In the genomic region with DNA sequence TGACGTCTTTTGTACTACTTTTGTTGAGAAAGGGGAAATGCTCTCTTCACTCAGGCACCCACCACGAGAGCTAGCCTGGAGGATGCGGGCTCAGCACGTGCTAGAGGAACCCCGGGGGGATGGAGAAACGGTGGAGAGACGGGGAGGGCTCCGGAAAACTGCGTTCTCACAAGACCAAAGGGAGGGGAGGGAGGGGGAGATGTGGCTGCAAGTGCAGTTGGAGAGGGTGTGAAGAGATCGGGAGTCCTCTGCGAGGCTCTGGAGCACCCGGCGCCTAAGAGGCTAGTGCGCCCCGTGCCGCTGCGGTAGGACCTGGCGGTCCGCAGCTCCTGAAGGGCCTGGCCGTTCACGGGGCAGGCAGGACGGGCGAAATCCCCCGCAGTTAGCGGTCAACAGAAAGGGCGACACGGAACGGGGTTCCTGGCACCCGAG, we compare ENCODE assay signal across 9 cellular contexts. TPM values are rescaled to one million over a fixed set of nuclear protein-coding genes. Genes with fewer than 3 reads are reported as not detected.
DNase-seq lines count a peak whose midpoint lies in the region; ATAC-seq and TF ChIP-seq lines count a peak whose summit lies in the region.
"Had no signal": no experiment of that assay in that cellular context is flagged by ENCODE, and none has a peak within 500 bp of the region (broad histone marks: within the 10 kb centered on the region; RNA-seq: fewer than 3 reads in every experiment).

No MANE protein-coding gene starts in this region.

- no peak overlapping the region for H3K27ac Mint-ChIP-seq in activated CD4-positive, alpha-beta memory T cell treated with anti-CD3 and anti-CD28 coated beads, Interleukin-2, amount 10 ng/mL, durations not matched to agents 7 days and 5 days
- no peak overlapping the region for H3K27ac Mint-ChIP-seq in progenitor cell of endocrine pancreas

- no peaks in the 10 kb centered on the region for H3K36me3 ChIP-seq in GM23248 (ENCODE audit: low read depth)
- no peaks in the 10 kb centered on the region for H3K36me3 ChIP-seq in heart right ventricle

- 10 to 12% methylated on average over 23 to 29 of the region's 29 CpGs for WGBS in GM23248 (ENCODE audit: low coverage in 1 of 2, low lambda C conversion rate in 2 of 2, missing lambda C conversion rate in 2 of 2), 2 experiments
- 3 to 4% methylated on average over 29 of the region's 29 CpGs for WGBS in heart right ventricle, 2 donors

- H3F3A ChIP-seq in GM23248 (ENCODE audit: insufficient read depth), result no peaks in the 10 kb centered on the region

- CTCF ChIA-PET in activated CD4-positive, alpha-beta memory T cell treated with anti-CD3 and anti-CD28 coated beads, Interleukin-2, amount 10 ng/mL, durations not matched to agents 7 days and 5 days (lab: Charles Lee), result interaction anchor here (1.1 to 1.5 kb wide), 2 partner anchors 12 to 230 kb away, joined by 3 read pairs; partner anchors contain the start of genes MRPL57 and SKA3

- H3K4me1 ChIP-seq in GM23248 (ENCODE audit: insufficient read depth) (peaks cover 7% of the 10 kb centered on the region; the same call in 1 of the 2 replicates), heart right ventricle (peaks cover 0 to 17% (median 4%) of the 10 kb centered on the region in 9 donors)

- H3K9me3 Mint-ChIP-seq in activated CD4-positive, alpha-beta memory T cell treated with anti-CD3 and anti-CD28 coated beads, Interleukin-2, amount 10 ng/mL, durations not matched to agents 7 days and 5 days, result no peaks in the 10 kb centered on the region
- peaks cover 4% of the 10 kb centered on the region for H3K9me3 Mint-ChIP-seq in progenitor cell of endocrine pancreas (ENCODE audit: low read depth)

- in situ Hi-C loops in GM23248 (cut with MboI), result loop anchor here (10.0 kb wide), 2 partner anchors 179 to 539 kb away; no protein-coding TSS in a partner anchor

- no peaks in the 10 kb centered on the region for H3K9me2 ChIP-seq in GM23248 (ENCODE audit: insufficient read depth)

- H3K4me2 ChIP-seq in GM23248 (ENCODE audit: unreplicated experiment), result peak overlapping the region; percentile 84

- H3K4me3 Mint-ChIP-seq in activated CD4-positive, alpha-beta memory T cell treated with anti-CD3 and anti-CD28 coated beads, Interleukin-2, amount 10 ng/mL, durations not matched to agents 7 days and 5 days, result peak overlapping the region; percentile 27
- H3K4me3 Mint-ChIP-seq in progenitor cell of endocrine pancreas (ENCODE audit: low read depth), result peak overlapping the region; percentile 44

- peak overlapping the region; percentile 86 for H2AFZ ChIP-seq in GM23248

- H3K79me2 ChIP-seq in GM23248 (ENCODE audit: insufficient read depth), result no peaks in the 10 kb centered on the region

- H3K27me3 Mint-ChIP-seq in activated CD4-positive, alpha-beta memory T cell treated with anti-CD3 and anti-CD28 coated beads, Interleukin-2, amount 10 ng/mL, durations not matched to agents 7 days and 5 days, result peaks cover 40% of the 10 kb centered on the region
- peaks cover 40% of the 10 kb centered on the region for H3K27me3 Mint-ChIP-seq in progenitor cell of endocrine pancreas

- no peaks in the 10 kb centered on the region for H4K20me1 ChIP-seq in GM23248 (ENCODE audit: insufficient read depth)

- H3K4me3 ChIP-seq in GM23248 (peak overlapping the region; percentile 58), heart right ventricle (peak overlapping the region in 8 of 10 donors; percentile 11 to 39 (median 28))

- peaks cover 12% of the 10 kb centered on the region for H3K4me1 Mint-ChIP-seq in activated CD4-positive, alpha-beta memory T cell treated with anti-CD3 and anti-CD28 coated beads, Interleukin-2, amount 10 ng/mL, durations not matched to agents 7 days and 5 days
- H3K4me1 Mint-ChIP-seq in progenitor cell of endocrine pancreas (ENCODE audit: low read depth), result no peaks in the 10 kb centered on the region

- TF ChIP-seq CTCF in heart right ventricle (IDR thresholded peaks at IDR 0.05) (no peak), progenitor cell of endocrine pancreas (IDR thresholded peaks at IDR 0.05; ENCODE audit: unreplicated experiment) (no peak)

- DNase-seq in GM23248 (peak; percentile 35), heart right ventricle (peak in 1 of 2 donors; percentile 26), progenitor cell of endocrine pancreas (ENCODE audit: low spot score, unreplicated experiment) (no peak), NCI-H146 (lab: John Stamatoyannopoulos, UW) (no peak), middle frontal gyrus (ENCODE audit: extremely low spot score, low spot score) (no peak), SKM-1 treated with dmso at 0.1 percent for 144 hours (lab: John Stamatoyannopoulos, UW; ENCODE audit: unreplicated experiment) (no peak), GOT3 (lab: John Stamatoyannopoulos, UW) (no peak)
- DNase-seq in activated CD4-positive, alpha-beta memory T cell treated with anti-CD3 and anti-CD28 coated beads, Interleukin-2, amount 10 ng/mL, durations not matched to agents 7 days and 5 days, result no peak
- DNase-seq: KBM-7 had no signal

- intact Hi-C loops in heart right ventricle (cut with DNase I), result loop anchor here in 6 of 10 donors (5.0 to 10.0 kb wide), 6 partner anchors 179 to 539 kb away; no protein-coding TSS in a partner anchor

- H3K27me3 ChIP-seq in GM23248 (replicated peaks; ENCODE audit: insufficient read depth) (no peaks in the 10 kb centered on the region), heart right ventricle (peaks cover 0 to 21% (median 8%) of the 10 kb centered on the region in 7 donors)

- H3K9me3 ChIP-seq in GM23248 (ENCODE audit: low read depth) (no peaks in the 10 kb centered on the region), heart right ventricle (no peaks in the 10 kb centered on the region)

- H3K27ac ChIP-seq in GM23248 (no peak overlapping the region), heart right ventricle (no peak overlapping the region)

- peak in 6 of 8 donors; percentile 20 to 63 (median 28) for ATAC-seq in heart right ventricle

- POLR2A ChIA-PET in activated CD4-positive, alpha-beta memory T cell treated with anti-CD3 and anti-CD28 coated beads, Interleukin-2, amount 10 ng/mL, durations not matched to agents 7 days and 5 days (lab: Charles Lee), result no interaction called here

- H3K9ac ChIP-seq in GM23248, result peak overlapping the region; percentile 45; the same call in 1 of the 2 replicates

- H3K36me3 Mint-ChIP-seq in activated CD4-positive, alpha-beta memory T cell treated with anti-CD3 and anti-CD28 coated beads, Interleukin-2, amount 10 ng/mL, durations not matched to agents 7 days and 5 days (ENCODE audit: low read depth), result no peaks in the 10 kb centered on the region
- no peaks in the 10 kb centered on the region for H3K36me3 Mint-ChIP-seq in progenitor cell of endocrine pancreas (ENCODE audit: insufficient read depth)

RNA-seq across cellular contexts. Expression of gene XPO4, which starts 43.4 kb away (rescaled TPM):
- total RNA-seq in GM23248 (2014; rRNA removed; shearing (Covaris generic)), result 13.8 and 15.0 TPM in 2 replicates
- polyA plus RNA-seq in GM23248 (2016; fragmentation: Nextera tagmentation; extraction: Ambion mirVana), result 4.3 and 4.9 TPM in 2 replicates
- 10 to 100 TPM; 16.4 to 16.8 TPM for total RNA-seq in activated CD4-positive, alpha-beta memory T cell treated with anti-CD3 and anti-CD28 coated beads, Interleukin-2, amount 10 ng/mL, durations not matched to agents 7 days and 5 days
- total RNA-seq in heart right ventricle, result 10 to 100 TPM; 13.6 to 68.1 (median 38.7) TPM
- polyA plus RNA-seq in heart right ventricle, result 1 to 10 TPM; 3.5 to 5.7 TPM
- 22.8 and 23.7 TPM in 2 replicates for total RNA-seq in progenitor cell of endocrine pancreas
